Comparison of ENCODE assay signal across 7 cellular contexts in the genomic region with DNA sequence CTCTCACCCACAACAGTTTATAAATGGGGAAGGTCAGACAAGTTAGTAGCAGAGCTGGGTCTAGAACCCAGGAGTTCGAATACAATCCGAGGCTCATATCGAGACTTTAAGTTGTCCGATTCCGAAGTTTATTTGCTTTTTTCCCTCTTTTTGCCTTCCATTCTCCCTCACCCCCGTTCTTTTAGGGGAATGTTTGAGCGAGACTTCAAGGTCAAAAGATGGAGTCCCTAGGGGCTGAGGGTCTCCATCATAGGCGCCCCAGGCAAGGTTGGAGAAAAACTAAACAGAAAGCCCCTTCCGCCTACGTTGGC. TPM values are rescaled to one million over a fixed set of nuclear protein-coding genes. Genes with fewer than 3 reads are reported as not detected.
DNase-seq lines count a peak whose midpoint lies in the region; ATAC-seq lines count a peak whose summit lies in the region.

No MANE protein-coding gene starts in this region.

- DNase-seq in activated naive CD4-positive, alpha-beta T cell treated with anti-CD3 and anti-CD28 coated beads, Interleukin-2, amount 50 U/mL, for 72 hours (ENCODE audit: low spot score in 2 of 2): no peak
- peak; percentile 43 for DNase-seq in stimulated activated naive B cell treated with anti-CD40 and anti-IgM and Interleukin-4, amounts not matched to agents 10 μg/mL and 1 μg/mL and 100 μg/mL, for 72 hours
- no peak for DNase-seq in AG08396 (ENCODE audit: low spot score)

- H3K4me1 Mint-ChIP-seq in stimulated activated naive B cell treated with anti-CD40 and anti-IgM and Interleukin-4, amounts not matched to agents 10 μg/mL and 1 μg/mL and 100 μg/mL, for 72 hours: peaks cover 38 to 60% of the 10 kb centered on the region in 2 donors

- H3K36me3 Mint-ChIP-seq in activated naive CD4-positive, alpha-beta T cell treated with anti-CD3 and anti-CD28 coated beads, Interleukin-2, amount 50 U/mL, for 72 hours: peaks cover 0 to 65% of the 10 kb centered on the region in 2 donors
- peaks cover 9 to 16% of the 10 kb centered on the region in 2 donors for H3K36me3 Mint-ChIP-seq in stimulated activated naive B cell treated with anti-CD40 and anti-IgM and Interleukin-4, amounts not matched to agents 10 μg/mL and 1 μg/mL and 100 μg/mL, for 72 hours

- H3K27ac ChIP-seq in HUES6 (ENCODE audit: low read depth, low read length): no peak overlapping the region
- H3K27ac ChIP-seq in iPS-20b (ENCODE audit: low read length): no peak overlapping the region

- H3K4me3 ChIP-seq in HUES6 (ENCODE audit: low read depth, low read length) (peak overlapping the region; percentile 71), iPS-20b (ENCODE audit: low read length) (peak overlapping the region; percentile 78)

- H3K27me3 Mint-ChIP-seq in stimulated activated naive B cell treated with anti-CD40 and anti-IgM and Interleukin-4, amounts not matched to agents 10 μg/mL and 1 μg/mL and 100 μg/mL, for 72 hours: no peaks in the 10 kb centered on the region

- H3K9ac ChIP-seq in HUES6 (ENCODE audit: low read length) (peak overlapping the region; percentile 74), iPS-20b (ENCODE audit: low read depth, low read length) (peak overlapping the region; percentile 80; the same call in 1 of the 2 replicates)

- peak overlapping the region; percentile 96 to 100 for H3K27ac Mint-ChIP-seq in activated naive CD4-positive, alpha-beta T cell treated with anti-CD3 and anti-CD28 coated beads, Interleukin-2, amount 50 U/mL, for 72 hours
- H3K27ac Mint-ChIP-seq in stimulated activated naive B cell treated with anti-CD40 and anti-IgM and Interleukin-4, amounts not matched to agents 10 μg/mL and 1 μg/mL and 100 μg/mL, for 72 hours: peak overlapping the region; percentile 94

- ATAC-seq in activated naive CD4-positive, alpha-beta T cell treated with anti-CD3 and anti-CD28 coated beads, Interleukin-2, amount 50 U/mL, for 72 hours: no peak
- ATAC-seq in stimulated activated naive B cell treated with anti-CD40 and anti-IgM and Interleukin-4, amounts not matched to agents 10 μg/mL and 1 μg/mL and 100 μg/mL, for 72 hours (replicated peaks): peak in 1 of 2 donors; percentile 0
- ATAC-seq in GM19397 (IDR thresholded peaks at IDR 0.05; ENCODE audit: unreplicated experiment) (no peak), HG03045 (IDR thresholded peaks at IDR 0.05; ENCODE audit: unreplicated experiment) (no peak)

- H3K9me3 ChIP-seq in HUES6 (ENCODE audit: control insufficient read depth, insufficient read depth, low read depth, low read length) (no peaks in the 10 kb centered on the region), iPS-20b (ENCODE audit: insufficient read depth, low read depth, low read length) (no peaks in the 10 kb centered on the region)

- peaks cover 3% of the 10 kb centered on the region; the same call in 1 of the 2 replicates for H3K36me3 ChIP-seq in HUES6 (ENCODE audit: control insufficient read depth, insufficient read depth, low read length)
- no peaks in the 10 kb centered on the region for H3K36me3 ChIP-seq in iPS-20b (ENCODE audit: insufficient read depth, low read depth, low read length)

- H3K4me3 Mint-ChIP-seq in stimulated activated naive B cell treated with anti-CD40 and anti-IgM and Interleukin-4, amounts not matched to agents 10 μg/mL and 1 μg/mL and 100 μg/mL, for 72 hours: peak overlapping the region; percentile 88 to 95

- peaks cover 26% of the 10 kb centered on the region for H3K4me1 ChIP-seq in HUES6 (ENCODE audit: control insufficient read depth, insufficient read depth, low read length)
- peaks cover 24% of the 10 kb centered on the region for H3K4me1 ChIP-seq in iPS-20b (ENCODE audit: insufficient read depth, low read length)

- no peaks in the 10 kb centered on the region for H3K9me3 Mint-ChIP-seq in activated naive CD4-positive, alpha-beta T cell treated with anti-CD3 and anti-CD28 coated beads, Interleukin-2, amount 50 U/mL, for 72 hours
- H3K9me3 Mint-ChIP-seq in stimulated activated naive B cell treated with anti-CD40 and anti-IgM and Interleukin-4, amounts not matched to agents 10 μg/mL and 1 μg/mL and 100 μg/mL, for 72 hours: no peaks in the 10 kb centered on the region

- H3K27me3 ChIP-seq in HUES6 (ENCODE audit: control insufficient read depth, insufficient read depth, low read length) (peaks cover 17% of the 10 kb centered on the region), iPS-20b (ENCODE audit: insufficient read depth, low read length) (peaks cover 65% of the 10 kb centered on the region)

RNA-seq across cellular contexts. Expression of a gene that starts 7.2 kb away (rescaled TPM):
- total RNA-seq in activated naive CD4-positive, alpha-beta T cell treated with anti-CD3 and anti-CD28 coated beads, Interleukin-2, amount 50 U/mL, for 72 hours: 100 to 1,000 TPM; 103 to 114 TPM

RNA-seq across cellular contexts. Expression of a gene that starts 35.7 kb away (rescaled TPM):
- total RNA-seq in activated naive CD4-positive, alpha-beta T cell treated with anti-CD3 and anti-CD28 coated beads, Interleukin-2, amount 50 U/mL, for 72 hours: not detected
